ENCODE assay signal across 1 cellular context in the genomic region with DNA sequence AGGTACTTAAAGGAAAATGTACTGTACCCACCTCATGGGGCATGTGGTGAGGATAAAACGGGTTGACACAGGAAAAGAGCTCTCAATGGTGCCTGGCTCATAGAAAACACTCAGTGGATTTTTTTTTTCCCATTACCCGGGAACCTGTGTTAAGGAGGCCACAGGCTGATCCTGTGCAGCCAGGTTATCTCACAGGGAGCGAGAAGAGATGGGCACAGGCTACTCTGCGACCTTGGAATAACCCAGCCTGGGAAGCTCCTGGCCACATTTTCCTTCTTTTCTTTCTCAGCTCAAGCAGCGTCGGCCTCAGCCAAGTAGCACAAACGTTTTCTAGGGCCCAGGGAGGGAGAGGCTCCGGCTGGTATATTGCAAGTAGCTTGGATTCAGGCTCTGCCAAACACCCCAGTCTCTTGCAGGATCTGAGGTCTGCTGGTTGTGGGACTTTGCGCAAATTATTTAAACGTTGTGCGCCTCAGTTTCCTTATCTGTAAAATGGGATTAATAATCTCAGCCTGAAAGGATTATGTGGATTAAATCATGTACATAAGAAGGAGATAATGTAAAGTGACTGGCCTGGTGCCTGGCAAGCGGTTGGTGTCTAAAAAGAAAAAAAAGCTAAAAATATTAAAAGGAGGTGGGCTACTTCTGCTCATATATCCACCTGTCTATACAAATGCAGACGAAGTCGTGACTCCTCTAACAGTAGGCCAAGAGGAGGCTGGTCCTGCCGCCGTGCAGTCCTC.
TF ChIP-seq lines count a peak whose summit lies in the region.

No MANE protein-coding gene starts in this region.

TF ChIP-seq in IMR-90, 13 proteins besides CTCF, POLR2A, EP300 and RAD21:
- peak; percentile 7; the same call in 1 of the 2 replicates for TF ChIP-seq MAZ (IDR thresholded peaks at IDR 0.05; ENCODE audit: borderline replicate concordance, low read depth, low read length)
- TF ChIP-seq SMC3 (IDR thresholded peaks at IDR 0.05; ENCODE audit: low read depth, low read length), result no peak
